Comparison of ENCODE assay signal across 6 cellular contexts in genomic region chr10:97687785-97688781, GRCh38.
A peak's percentile ranks its signal among the peaks of the same experiment; 100 is the strongest.
DNase-seq lines count a peak whose midpoint lies in the region; ATAC-seq lines count a peak whose summit lies in the region.

No MANE protein-coding gene starts in this region.

- peaks cover 20% of the 10 kb centered on the region for H3K4me1 ChIP-seq in rectal smooth muscle tissue (ENCODE audit: control insufficient read depth, insufficient read depth, low read length)

- H3K27ac ChIP-seq in rectal smooth muscle tissue (ENCODE audit: low read depth, low read length), result peak overlapping the region; percentile 93

- H3K4me3 ChIP-seq in rectal smooth muscle tissue (ENCODE audit: low read length), result peak overlapping the region; percentile 53

- H3K9ac ChIP-seq in rectal smooth muscle tissue (ENCODE audit: low read length), result peak overlapping the region; percentile 45

- no peaks in the 10 kb centered on the region for H3K27me3 ChIP-seq in rectal smooth muscle tissue (ENCODE audit: control insufficient read depth, insufficient read depth, low read length)

- DNase-seq in NCI-H146 (lab: John Stamatoyannopoulos, UW) (peak; percentile 32), NCI-H146 treated with DMSO at 0.1 percent for 48 hours (lab: John Stamatoyannopoulos, UW; ENCODE audit: unreplicated experiment) (no peak), dedifferentiated amniotic fluid mesenchymal stem cell (ENCODE audit: extremely low spot score) (peak; percentile 85), DMS79 treated with DMSO at 0.1 percent for 48 hours (lab: John Stamatoyannopoulos, UW) (no peak)

- no peak for ATAC-seq in HG03039 (IDR thresholded peaks at IDR 0.05; ENCODE audit: unreplicated experiment)

- no peaks in the 10 kb centered on the region for H3K36me3 ChIP-seq in rectal smooth muscle tissue (ENCODE audit: control insufficient read depth, insufficient read depth, low read length)

Comparison
In these comparisons a context has a peak if more than half of its experiments do, and no peak if none do; other contexts are left out.
1. DNase-seq: peak in NCI-H146 (single experiment) and dedifferentiated amniotic fluid mesenchymal stem cell (single experiment); none in NCI-H146 treated with DMSO at 0.1 percent for 48 hours (single experiment) and DMS79 treated with DMSO at 0.1 percent for 48 hours (single experiment).